1 cellular context compared by ENCODE assay signal in the genomic region with DNA sequence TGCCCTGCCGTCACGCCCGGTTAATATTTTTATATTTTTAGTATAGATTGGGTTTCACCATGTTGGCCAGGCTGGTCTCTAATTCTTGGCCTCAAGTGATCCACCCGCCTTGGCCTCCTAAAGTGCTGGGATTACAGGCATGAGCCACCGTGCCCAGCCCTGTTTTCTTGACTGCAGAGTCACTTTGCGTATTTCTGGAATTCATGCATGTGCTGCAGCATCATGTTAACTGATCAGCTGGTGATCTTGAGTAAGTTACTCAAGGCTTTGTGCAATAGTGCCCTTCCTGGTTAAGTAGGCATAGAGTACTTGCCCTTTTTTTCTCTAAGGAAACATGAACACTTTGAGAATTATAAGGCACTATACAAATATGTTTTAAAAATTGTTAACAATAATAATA.
TF ChIP-seq lines count a peak whose summit lies in the region.

No MANE protein-coding gene starts in this region.

TF ChIP-seq in IMR-90, 13 proteins besides CTCF, POLR2A, EP300 and RAD21 (continued from another document):
- TF ChIP-seq FOS (IDR thresholded peaks at IDR 0.05; ENCODE audit: low read depth, low read length) (no peak), BHLHE40 (IDR thresholded peaks at IDR 0.05; ENCODE audit: low read depth, low read length) (no peak), MAFK (IDR thresholded peaks at IDR 0.05; ENCODE audit: low read depth, low read length) (no peak), MAZ (IDR thresholded peaks at IDR 0.05; ENCODE audit: borderline replicate concordance, low read depth, low read length) (no peak), NFE2L2 (IDR thresholded peaks at IDR 0.05; ENCODE audit: low read depth, low read length) (no peak), SMC3 (IDR thresholded peaks at IDR 0.05; ENCODE audit: low read depth, low read length) (no peak), CHD1 (IDR thresholded peaks at IDR 0.05; ENCODE audit: low read depth, low read length) (no peak)
- TF ChIP-seq, protein P1, sequence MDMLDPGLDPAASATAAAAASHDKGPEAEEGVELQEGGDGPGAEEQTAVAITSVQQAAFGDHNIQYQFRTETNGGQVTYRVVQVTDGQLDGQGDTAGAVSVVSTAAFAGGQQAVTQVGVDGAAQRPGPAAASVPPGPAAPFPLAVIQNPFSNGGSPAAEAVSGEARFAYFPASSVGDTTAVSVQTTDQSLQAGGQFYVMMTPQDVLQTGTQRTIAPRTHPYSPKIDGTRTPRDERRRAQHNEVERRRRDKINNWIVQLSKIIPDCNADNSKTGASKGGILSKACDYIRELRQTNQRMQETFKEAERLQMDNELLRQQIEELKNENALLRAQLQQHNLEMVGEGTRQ (IDR thresholded peaks at IDR 0.05; ENCODE audit: low read depth, low read length) = no peak
TF ChIP-seq in IMR-90: peak in this region for 0.
